ENCODE assay signal across 8 cellular contexts in genomic region chr9:92140754-92141143, GRCh38. TPM values are rescaled to one million over a fixed set of nuclear protein-coding genes. Genes with fewer than 3 reads are reported as not detected.
DNase-seq lines count a peak whose midpoint lies in the region; ATAC-seq lines count a peak whose summit lies in the region.

No MANE protein-coding gene starts in this region.

- peak overlapping the region; percentile 87 for H2AFZ ChIP-seq in neuronal stem cell (ENCODE audit: low read length)

- peaks cover 14% of the 10 kb centered on the region for H3K4me1 ChIP-seq in CD4-positive, CD25-positive, alpha-beta regulatory T cell (ENCODE audit: control insufficient read depth, insufficient read depth, low read length, poor library complexity, severe bottlenecking)
- peaks cover 8% of the 10 kb centered on the region for H3K4me1 ChIP-seq in effector memory CD4-positive, alpha-beta T cell (ENCODE audit: control insufficient read depth, insufficient read depth, low read length, poor library complexity, severe bottlenecking)
- peaks cover 6 to 9% of the 10 kb centered on the region in 2 donors for H3K4me1 ChIP-seq in neuronal stem cell (ENCODE audit: control insufficient read depth in 2 of 2, insufficient read depth in 1 of 2, low read depth in 1 of 2, low read length in 2 of 2)

- H4K8ac ChIP-seq in neuronal stem cell (ENCODE audit: low read depth, low read length) = no peak overlapping the region

- H3K36me3 Mint-ChIP-seq in CD4-positive, CD25-positive, alpha-beta regulatory T cell = no peaks in the 10 kb centered on the region

- H3K36me3 ChIP-seq in CD4-positive, CD25-positive, alpha-beta regulatory T cell (ENCODE audit: control insufficient read depth, insufficient read depth, low read length) = no peaks in the 10 kb centered on the region
- H3K36me3 ChIP-seq in effector memory CD4-positive, alpha-beta T cell (ENCODE audit: control insufficient read depth, insufficient read depth, low read length) = no peaks in the 10 kb centered on the region
- no peaks in the 10 kb centered on the region for H3K36me3 ChIP-seq in neuronal stem cell (replicated peaks in 1 of 2; ENCODE audit: control insufficient read depth in 2 of 2, insufficient read depth in 2 of 2, low read length in 2 of 2)

- peaks cover 0 to 1% (median 0%) of the 10 kb centered on the region in 7 donors for H3K9me3 Mint-ChIP-seq in CD4-positive, CD25-positive, alpha-beta regulatory T cell

- ATAC-seq in CD4-positive, CD25-positive, alpha-beta regulatory T cell (ENCODE audit: low read depth in 2 of 2) = no peak
- ATAC-seq in GM21529 (IDR thresholded peaks at IDR 0.05; ENCODE audit: unreplicated experiment) (no peak), GM19452 (IDR thresholded peaks at IDR 0.05; ENCODE audit: unreplicated experiment) (no peak)

- no CpG with 5 or more reads among the region's 6 CpGs for WGBS in neuronal stem cell (ENCODE audit: extremely low coverage in 2 of 2, insufficient read length in 2 of 2, insufficient replicate concordance in 1 of 2), 2 donors

- DNase-seq in CD4-positive, CD25-positive, alpha-beta regulatory T cell = no peak
- DNase-seq in NCI-H69 (lab: John Stamatoyannopoulos, UW) (peak; percentile 60), neuronal stem cell (ENCODE audit: low spot score) (no peak), GM19240 (ENCODE audit: insufficient read length, low spot score) (no peak)
- no peak for DNase-seq in effector memory CD4-positive, alpha-beta T cell
- DNase-seq in stimulated activated CD4-positive, alpha-beta T cell treated with anti-CD3 and anti-CD28 coated beads, Interleukin-15, amount 100 ng/mL, for 24 hours = no peak

- peaks cover 68% of the 10 kb centered on the region for H3K27me3 Mint-ChIP-seq in CD4-positive, CD25-positive, alpha-beta regulatory T cell

- H3K4me3 Mint-ChIP-seq in CD4-positive, CD25-positive, alpha-beta regulatory T cell = peak overlapping the region in 3 of 4 donors; percentile 72 to 75 (median 73)

- H2BK5ac ChIP-seq in neuronal stem cell (ENCODE audit: low read length) = peak overlapping the region; percentile 62

- no peaks in the 10 kb centered on the region for H3K9me3 ChIP-seq in CD4-positive, CD25-positive, alpha-beta regulatory T cell (ENCODE audit: control insufficient read depth in 2 of 2, low read length in 2 of 2)
- H3K9me3 ChIP-seq in effector memory CD4-positive, alpha-beta T cell (ENCODE audit: control insufficient read depth, low read length) = no peaks in the 10 kb centered on the region
- no peaks in the 10 kb centered on the region for H3K9me3 ChIP-seq in neuronal stem cell (replicated peaks in 1 of 2; ENCODE audit: control insufficient read depth in 2 of 2, insufficient read depth in 1 of 2, low read depth in 1 of 2, low read length in 2 of 2)

- H2BK120ac ChIP-seq in neuronal stem cell (ENCODE audit: low read depth, low read length) = no peak overlapping the region

- H4K91ac ChIP-seq in neuronal stem cell (ENCODE audit: low read depth, low read length, poor library complexity) = no peak overlapping the region

- H3K18ac ChIP-seq in neuronal stem cell (ENCODE audit: low read length) = no peak overlapping the region

- H3K27me3 ChIP-seq in CD4-positive, CD25-positive, alpha-beta regulatory T cell (ENCODE audit: control insufficient read depth, insufficient read depth, low read length) = peaks cover 2% of the 10 kb centered on the region
- H3K27me3 ChIP-seq in effector memory CD4-positive, alpha-beta T cell (replicated peaks; ENCODE audit: control insufficient read depth, insufficient read depth, low read length, poor library complexity, severe bottlenecking) = peaks cover 12% of the 10 kb centered on the region
- peaks cover 0 to 50% (median 21%) of the 10 kb centered on the region in 3 experiments for H3K27me3 ChIP-seq in neuronal stem cell (ENCODE audit: control insufficient read depth in 3 of 3, insufficient read depth in 3 of 3, low read depth in 1 of 3, low read length in 3 of 3)

- peaks cover 2% of the 10 kb centered on the region for H3K79me1 ChIP-seq in neuronal stem cell (ENCODE audit: low read depth, low read length)

- H3K27ac ChIP-seq in CD4-positive, CD25-positive, alpha-beta regulatory T cell (ENCODE audit: insufficient read depth, low read length, poor library complexity, severe bottlenecking) = no peak overlapping the region
- H3K27ac ChIP-seq in effector memory CD4-positive, alpha-beta T cell (ENCODE audit: insufficient read depth, low read length, poor library complexity, severe bottlenecking) = no peak overlapping the region
- H3K27ac ChIP-seq in neuronal stem cell (replicated peaks; ENCODE audit: low read length) = no peak overlapping the region

- no peak overlapping the region for H3K23ac ChIP-seq in neuronal stem cell (ENCODE audit: low read depth, low read length, poor library complexity)

- peak overlapping the region; percentile 26 for H3K4me3 ChIP-seq in CD4-positive, CD25-positive, alpha-beta regulatory T cell (ENCODE audit: low read depth, low read length)
- H3K4me3 ChIP-seq in effector memory CD4-positive, alpha-beta T cell (ENCODE audit: insufficient read depth, low read depth, low read length, poor library complexity, severe bottlenecking) = peak overlapping the region; percentile 22
- peak overlapping the region in 1 of 2 donors; percentile 27 for H3K4me3 ChIP-seq in neuronal stem cell (ENCODE audit: low read length in 2 of 2)

- H3K4ac ChIP-seq in neuronal stem cell (ENCODE audit: low read length) = no peak overlapping the region

- no peak overlapping the region for H3K27ac Mint-ChIP-seq in CD4-positive, CD25-positive, alpha-beta regulatory T cell

- no peak overlapping the region for H3K9ac ChIP-seq in neuronal stem cell (ENCODE audit: low read depth, low read length, poor library complexity)

- H3K14ac ChIP-seq in neuronal stem cell (ENCODE audit: low read length) = no peak overlapping the region

- no peak overlapping the region for H2BK12ac ChIP-seq in neuronal stem cell (ENCODE audit: low read length)

- H3K4me2 ChIP-seq in neuronal stem cell (ENCODE audit: insufficient read depth, low read length, poor library complexity, severe bottlenecking) = peak overlapping the region; percentile 61

- H2BK15ac ChIP-seq in neuronal stem cell (ENCODE audit: low read length) = no peak overlapping the region

- peaks cover 0 to 16% (median 6%) of the 10 kb centered on the region in 4 donors for H3K4me1 Mint-ChIP-seq in CD4-positive, CD25-positive, alpha-beta regulatory T cell

- no peak overlapping the region for H2AK5ac ChIP-seq in neuronal stem cell (ENCODE audit: low read depth, low read length)

RNA-seq across cellular contexts. Expression of gene SPTLC1, which starts 25.5 kb away (rescaled TPM):
- total RNA-seq in CD4-positive, CD25-positive, alpha-beta regulatory T cell = 51.2 TPM
- polyA plus RNA-seq in CD4-positive, CD25-positive, alpha-beta regulatory T cell = 10 to 100 TPM; 44.0 to 50.7 (median 47.6) TPM
- 52.6 TPM for polyA plus RNA-seq in neuronal stem cell (2013, experiment 1 of 2)
- 53.4 TPM for polyA plus RNA-seq in neuronal stem cell (2013, experiment 2 of 2)
